ENCODE assay signal across 10 cellular contexts in the genomic region with DNA sequence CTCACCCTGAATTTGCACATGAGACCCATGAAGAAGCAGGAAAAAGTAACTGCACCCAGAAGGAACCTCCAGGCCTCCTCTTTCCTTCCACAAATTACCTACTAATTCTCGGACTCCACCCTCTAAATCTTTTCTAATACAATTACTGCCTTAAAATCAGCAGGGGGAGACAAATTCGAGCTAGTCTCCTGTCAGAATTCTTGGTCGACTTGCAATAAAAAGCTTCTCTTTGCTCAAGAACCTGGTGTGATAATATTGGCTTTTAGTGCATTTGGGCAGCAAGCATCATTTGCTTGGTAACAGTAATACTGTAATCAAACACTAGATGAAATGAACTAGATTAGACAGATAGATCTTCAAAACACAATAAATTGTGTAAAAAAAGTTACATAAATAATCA.
DNase-seq lines count a peak whose midpoint lies in the region; ATAC-seq and TF ChIP-seq lines count a peak whose summit lies in the region.
"Had no signal": no experiment of that assay in that cellular context is flagged by ENCODE, and none has a peak within 500 bp of the region (broad histone marks: within the 10 kb centered on the region; RNA-seq: fewer than 3 reads in every experiment).

No MANE protein-coding gene starts in this region.

- intact Hi-C loops in activated T-helper 2 cell treated with anti-CD3 and anti-CD28 coated beads, Interferon-gamma antibody, Interleukin-2, Interleukin-4, amounts not matched to agents 10 μg/mL and 5 μg/mL and 100 μg/mL, durations not matched to agents 14 hours and 24 hours and 36 hours (cut with micrococcal nuclease), result loop anchor here (1.0 kb wide), 1 partner anchor 325 kb away; no protein-coding TSS in a partner anchor

- H2AFZ ChIP-seq in GM23248, result no peak overlapping the region

- H3K27me3 ChIP-seq in GM23248 (replicated peaks; ENCODE audit: insufficient read depth), result no peaks in the 10 kb centered on the region
- H3K27me3 ChIP-seq: sigmoid colon had no signal

- no peaks in the 10 kb centered on the region for H3K79me2 ChIP-seq in GM23248 (ENCODE audit: insufficient read depth)

- no peak overlapping the region for H3K4me3 Mint-ChIP-seq in activated T-helper 2 cell treated with anti-CD3 and anti-CD28 coated beads, Interferon-gamma antibody, Interleukin-2, Interleukin-4, amounts not matched to agents 10 μg/mL and 5 μg/mL and 100 μg/mL, durations not matched to agents 14 hours and 24 hours and 36 hours (ENCODE audit: low read depth)

- H3K9me2 ChIP-seq in GM23248 (ENCODE audit: insufficient read depth), result no peaks in the 10 kb centered on the region

- no peaks in the 10 kb centered on the region for H4K20me1 ChIP-seq in GM23248 (ENCODE audit: insufficient read depth)

- H3K9ac ChIP-seq in GM23248, result no peak overlapping the region

- DNase-seq in GM23248 (peak; percentile 26), OCI-M1 (lab: John Stamatoyannopoulos, UW) (peak; percentile 11), fibroblast of pulmonary artery (ENCODE audit: low read depth) (peak; percentile 22), AG20443 (ENCODE audit: low spot score) (no peak), NCI-H2171 (lab: John Stamatoyannopoulos, UW) (no peak)
- DNase-seq in activated T-helper 2 cell treated with anti-CD3 and anti-CD28 coated beads, Interferon-gamma antibody, Interleukin-2, Interleukin-4, amounts not matched to agents 10 μg/mL and 5 μg/mL and 100 μg/mL, durations not matched to agents 14 hours and 24 hours and 36 hours (ENCODE audit: low spot score), result no peak
- DNase-seq: activated CD8-positive, alpha-beta memory T cell treated with anti-CD3 and anti-CD28 coated beads for 24 hours; sigmoid colon had no signal

- ATAC-seq in HG02970 (IDR thresholded peaks at IDR 0.05; ENCODE audit: low FRiP score, unreplicated experiment), result no peak

- TF ChIP-seq CTCF in C4-2B (conservative IDR thresholded peaks at IDR 0.05), result peak; percentile 78
- peak; percentile 19 for TF ChIP-seq CTCF in fibroblast of pulmonary artery (IDR thresholded peaks at IDR 0.05; ENCODE audit: low read length, missing control alignments)

- peaks cover 1% of the 10 kb centered on the region for H3K27me3 Mint-ChIP-seq in activated T-helper 2 cell treated with anti-CD3 and anti-CD28 coated beads, Interferon-gamma antibody, Interleukin-2, Interleukin-4, amounts not matched to agents 10 μg/mL and 5 μg/mL and 100 μg/mL, durations not matched to agents 14 hours and 24 hours and 36 hours (ENCODE audit: low read depth)

- H3K27ac ChIP-seq in C4-2B (no peak overlapping the region), GM23248 (no peak overlapping the region)
- H3K27ac ChIP-seq: sigmoid colon had no signal

- no peak overlapping the region for H3K27ac Mint-ChIP-seq in activated T-helper 2 cell treated with anti-CD3 and anti-CD28 coated beads, Interferon-gamma antibody, Interleukin-2, Interleukin-4, amounts not matched to agents 10 μg/mL and 5 μg/mL and 100 μg/mL, durations not matched to agents 14 hours and 24 hours and 36 hours

- in situ Hi-C loops in GM23248 (cut with MboI), result loop anchor here (25.0 kb wide), 1 partner anchor 407 kb away; no protein-coding TSS in a partner anchor

- peaks cover 5% of the 10 kb centered on the region; the same call in 1 of the 2 replicates for H3K4me1 ChIP-seq in GM23248 (ENCODE audit: insufficient read depth)
- H3K4me1 ChIP-seq: sigmoid colon had no signal

- no peaks in the 10 kb centered on the region for H3K36me3 ChIP-seq in GM23248 (ENCODE audit: low read depth)
- H3K36me3 ChIP-seq: sigmoid colon had no signal

- H3K9me3 Mint-ChIP-seq in activated T-helper 2 cell treated with anti-CD3 and anti-CD28 coated beads, Interferon-gamma antibody, Interleukin-2, Interleukin-4, amounts not matched to agents 10 μg/mL and 5 μg/mL and 100 μg/mL, durations not matched to agents 14 hours and 24 hours and 36 hours, result no peaks in the 10 kb centered on the region

- H3K4me3 ChIP-seq in GM23248, result no peak overlapping the region
- no peak overlapping the region for H3K4me3 ChIP-seq in fibroblast of pulmonary artery (replicated peaks; ENCODE audit: low read depth, low read length)
- H3K4me3 ChIP-seq: sigmoid colon had no signal

- H3K4me1 Mint-ChIP-seq in activated T-helper 2 cell treated with anti-CD3 and anti-CD28 coated beads, Interferon-gamma antibody, Interleukin-2, Interleukin-4, amounts not matched to agents 10 μg/mL and 5 μg/mL and 100 μg/mL, durations not matched to agents 14 hours and 24 hours and 36 hours (ENCODE audit: low read depth), result peaks cover 13% of the 10 kb centered on the region

- WGBS in GM23248 (ENCODE audit: low coverage in 1 of 2, low lambda C conversion rate in 2 of 2, missing lambda C conversion rate in 2 of 2), 2 experiments, result 44 to 46% methylated on average over 3 of the region's 3 CpGs

- no peak overlapping the region for H3K4me2 ChIP-seq in GM23248 (ENCODE audit: unreplicated experiment)

- H3K9me3 ChIP-seq in GM23248 (ENCODE audit: low read depth), result no peaks in the 10 kb centered on the region
- H3K9me3 ChIP-seq: sigmoid colon had no signal

- no peaks in the 10 kb centered on the region for H3F3A ChIP-seq in GM23248 (ENCODE audit: insufficient read depth)

- no peaks in the 10 kb centered on the region for H3K36me3 Mint-ChIP-seq in activated T-helper 2 cell treated with anti-CD3 and anti-CD28 coated beads, Interferon-gamma antibody, Interleukin-2, Interleukin-4, amounts not matched to agents 10 μg/mL and 5 μg/mL and 100 μg/mL, durations not matched to agents 14 hours and 24 hours and 36 hours (ENCODE audit: low read depth)

Comparison
In these comparisons a context has a peak if more than half of its experiments do, and no peak if none do; other contexts are left out.
1. DNase-seq: peak in GM23248 (single experiment), OCI-M1 (single experiment) and fibroblast of pulmonary artery (single experiment); none in AG20443 (single experiment), activated T-helper 2 cell treated with anti-CD3 and anti-CD28 coated beads, Interferon-gamma antibody, Interleukin-2, Interleukin-4, amounts not matched to agents 10 μg/mL and 5 μg/mL and 100 μg/mL, durations not matched to agents 14 hours and 24 hours and 36 hours (single experiment) and NCI-H2171 (single experiment).